In genomic region chr10:119806334-119807130, GRCh38 we compare ENCODE assay signal across 30 cellular contexts.
"Had no signal": no experiment of that assay in that cellular context is flagged by ENCODE, and none has a peak within 500 bp of the region (broad histone marks: within the 10 kb centered on the region; RNA-seq: fewer than 3 reads in every experiment).

No MANE protein-coding gene starts in this region.

- H3K4me1 Mint-ChIP-seq: activated naive CD4-positive, alpha-beta T cell treated with anti-CD3 and anti-CD28 coated beads, Interleukin-2, amount 50 U/mL, for 24 hours had no signal

- H3K9me3 Mint-ChIP-seq: activated B cell treated with CpG ODN at 0.5 μM for 24 hours; activated CD8-positive, alpha-beta T cell treated with anti-CD3 and anti-CD28 coated beads for 36 hours; activated naive CD4-positive, alpha-beta T cell treated with anti-CD3 and anti-CD28 coated beads, Interleukin-2, amount 50 U/mL, for 24 hours; activated naive CD8-positive, alpha-beta T cell treated with anti-CD3 and anti-CD28 coated beads, Interleukin-2, amount 50 U/mL, for 24 hours; activated T-helper 2 cell treated with anti-CD3 and anti-CD28 coated beads, Interferon-gamma antibody, Interleukin-2, Interleukin-4, amounts not matched to agents 10 μg/mL and 5 μg/mL and 100 μg/mL, durations not matched to agents 14 hours and 24 hours and 36 hours; naive thymus-derived CD4-positive, alpha-beta T cell; stimulated activated memory B cell treated with anti-CD40 and anti-IgM and Interleukin-4, amounts not matched to agents 10 μg/mL and 1 μg/mL and 100 μg/mL, for 72 hours; stimulated activated naive CD8-positive, alpha-beta T cell treated with anti-CD3 and anti-CD28 coated beads, Interleukin-15, amount 100 ng/mL, for 72 hours had no signal

- H3K36me3 ChIP-seq: breast epithelium, pancreas, prostate gland had no signal

- H3K4me3 Mint-ChIP-seq: activated B cell treated with CpG ODN at 0.5 μM for 24 hours; activated CD8-positive, alpha-beta T cell treated with anti-CD3 and anti-CD28 coated beads for 36 hours; activated naive CD4-positive, alpha-beta T cell treated with anti-CD3 and anti-CD28 coated beads, Interleukin-2, amount 50 U/mL, for 24 hours; activated naive CD8-positive, alpha-beta T cell treated with anti-CD3 and anti-CD28 coated beads, Interleukin-2, amount 50 U/mL, for 24 hours; naive thymus-derived CD4-positive, alpha-beta T cell; stimulated activated memory B cell treated with anti-CD40 and anti-IgM and Interleukin-4, amounts not matched to agents 10 μg/mL and 1 μg/mL and 100 μg/mL, for 72 hours; stimulated activated naive CD8-positive, alpha-beta T cell treated with anti-CD3 and anti-CD28 coated beads, Interleukin-15, amount 100 ng/mL, for 72 hours had no signal

- H3K27ac ChIP-seq: breast epithelium, esophagus muscularis mucosa, heart right ventricle, pancreas, prostate gland, upper lobe of left lung, vagina had no signal

- FAIRE-seq: pancreas, small intestine had no signal

- ATAC-seq: activated CD8-positive, alpha-beta T cell treated with anti-CD3 and anti-CD28 coated beads for 36 hours; activated naive CD8-positive, alpha-beta T cell treated with anti-CD3 and anti-CD28 coated beads, Interleukin-2, amount 50 U/mL, for 24 hours; heart right ventricle; left ventricle myocardium superior; naive thymus-derived CD4-positive, alpha-beta T cell; pancreas; stimulated activated memory B cell treated with anti-CD40 and anti-IgM and Interleukin-4, amounts not matched to agents 10 μg/mL and 1 μg/mL and 100 μg/mL, for 72 hours; stimulated activated naive CD8-positive, alpha-beta T cell treated with anti-CD3 and anti-CD28 coated beads, Interleukin-15, amount 100 ng/mL, for 72 hours had no signal

- H3K27ac Mint-ChIP-seq: activated B cell treated with CpG ODN at 0.5 μM for 24 hours; activated CD8-positive, alpha-beta T cell treated with anti-CD3 and anti-CD28 coated beads for 36 hours; activated naive CD4-positive, alpha-beta T cell treated with anti-CD3 and anti-CD28 coated beads, Interleukin-2, amount 50 U/mL, for 24 hours; activated naive CD8-positive, alpha-beta T cell treated with anti-CD3 and anti-CD28 coated beads, Interleukin-2, amount 50 U/mL, for 24 hours; activated T-helper 2 cell treated with anti-CD3 and anti-CD28 coated beads, Interferon-gamma antibody, Interleukin-2, Interleukin-4, amounts not matched to agents 10 μg/mL and 5 μg/mL and 100 μg/mL, durations not matched to agents 14 hours and 24 hours and 36 hours; naive thymus-derived CD4-positive, alpha-beta T cell; stimulated activated memory B cell treated with anti-CD40 and anti-IgM and Interleukin-4, amounts not matched to agents 10 μg/mL and 1 μg/mL and 100 μg/mL, for 72 hours; stimulated activated naive CD8-positive, alpha-beta T cell treated with anti-CD3 and anti-CD28 coated beads, Interleukin-15, amount 100 ng/mL, for 72 hours had no signal

- H3K27me3 Mint-ChIP-seq: activated B cell treated with CpG ODN at 0.5 μM for 24 hours; activated CD8-positive, alpha-beta T cell treated with anti-CD3 and anti-CD28 coated beads for 36 hours; activated naive CD4-positive, alpha-beta T cell treated with anti-CD3 and anti-CD28 coated beads, Interleukin-2, amount 50 U/mL, for 24 hours; activated naive CD8-positive, alpha-beta T cell treated with anti-CD3 and anti-CD28 coated beads, Interleukin-2, amount 50 U/mL, for 24 hours; naive thymus-derived CD4-positive, alpha-beta T cell; stimulated activated memory B cell treated with anti-CD40 and anti-IgM and Interleukin-4, amounts not matched to agents 10 μg/mL and 1 μg/mL and 100 μg/mL, for 72 hours; stimulated activated naive CD8-positive, alpha-beta T cell treated with anti-CD3 and anti-CD28 coated beads, Interleukin-15, amount 100 ng/mL, for 72 hours had no signal

- H3K27me3 ChIP-seq: breast epithelium, esophagus muscularis mucosa, heart right ventricle, pancreas, sigmoid colon, upper lobe of left lung, vagina had no signal

- H3K9me3 ChIP-seq: breast epithelium, esophagus muscularis mucosa, heart right ventricle, pancreas, prostate gland, sigmoid colon, upper lobe of left lung, vagina had no signal

- H3K4me3 ChIP-seq: breast epithelium, esophagus muscularis mucosa, heart right ventricle, pancreas, prostate gland, sigmoid colon, upper lobe of left lung, vagina had no signal

- H3K4me1 ChIP-seq: breast epithelium, esophagus muscularis mucosa, pancreas, prostate gland, upper lobe of left lung, vagina had no signal

- DNase-seq: activated B cell treated with CpG ODN at 0.5 μM for 24 hours; activated CD4-positive, alpha-beta T cell treated with anti-CD3 and anti-CD28 coated beads, Interleukin-2, amount 50 U/mL, for 1 hour; activated CD8-positive, alpha-beta T cell treated with anti-CD3 and anti-CD28 coated beads for 36 hours; activated naive CD8-positive, alpha-beta T cell treated with anti-CD3 and anti-CD28 coated beads, Interleukin-2, amount 50 U/mL, for 24 hours; activated T-cell treated with anti-CD3 and anti-CD28 coated beads, Interleukin-2, amount 50 U/mL, for 48 hours; central memory CD4-positive, alpha-beta T cell; foreskin melanocyte; heart right ventricle; islet precursor cell; left ventricle myocardium superior; midbrain; naive thymus-derived CD4-positive, alpha-beta T cell; nucleus accumbens; pancreas; retina; sigmoid colon; small intestine; stimulated activated CD4-positive, alpha-beta T cell treated with anti-CD3 and anti-CD28 coated beads, Interleukin-4, amount 100 ng/mL, for 4 hours; stimulated activated CD8-positive, alpha-beta memory T cell treated with anti-CD3 and anti-CD28 coated beads, Interleukin-4, amount 100 ng/mL, for 48 hours; stimulated activated naive CD8-positive, alpha-beta T cell treated with anti-CD3 and anti-CD28 coated beads, Interleukin-15, amount 100 ng/mL, for 72 hours; substantia nigra; T-helper 2 cell; upper lobe of left lung had no signal
